Comparison of ENCODE assay signal across 37 cellular contexts in genomic region chr3:133025546-133025945, GRCh38. TPM values are rescaled to one million over a fixed set of nuclear protein-coding genes. Genes with fewer than 3 reads are reported as not detected.
"Had no signal": no experiment of that assay in that cellular context is flagged by ENCODE, and none has a peak within 500 bp of the region (broad histone marks: within the 10 kb centered on the region; RNA-seq: fewer than 3 reads in every experiment).

No MANE protein-coding gene starts in this region.

- H3K9me3 ChIP-seq: MG63 had no signal

- H3K36me3 ChIP-seq: MG63 had no signal

- DNase-seq: Karpas-422, Kasumi-1, MG63, MM.1S, MV-4-11, NCI-H1048, NCI-H1092, NCI-H1092 treated with DMSO at 0.1 percent for 48 hours, NCI-H1105, NCI-H1105 treated with DMSO at 0.1 percent for 48 hours, NCI-H1417, NCI-H1417 treated with DMSO at 0.1 percent for 48 hours, NCI-H1436, NCI-H1436 treated with DMSO at 0.1 percent for 48 hours, NCI-H146, NCI-H1694, NCI-H1694 treated with DMSO at 0.1 percent for 48 hours, NCI-H187, NCI-H187 treated with DMSO at 0.1 percent for 48 hours, NCI-H1930, NCI-H2029, NCI-H2029 treated with DMSO at 0.1 percent for 48 hours, NCI-H2081, NCI-H2081 treated with DMSO at 0.1 percent for 48 hours, NCI-H2107, NCI-H2171, NCI-H2171 treated with DMSO at 0.1 percent for 48 hours, NCI-H2227 treated with DMSO at 0.1 percent for 48 hours, NCI-H226, NCI-H345, NCI-H446, NCI-H446 treated with DMSO at 0.1 percent for 48 hours, NCI-H510A, NCI-H510A treated with DMSO at 0.1 percent for 48 hours, NCI-H524 had no signal

- H3K4me3 ChIP-seq: MG63 had no signal

RNA-seq across cellular contexts. Expression of gene TMEM108, which starts 12.6 kb away (rescaled TPM):
- total RNA-seq: MCF 10A, NCI-H460 had no signal
